ENCODE assay signal across 19 cellular contexts in genomic region chr7:18116661-18117060, GRCh38.
"Had no signal": no experiment of that assay in that cellular context is flagged by ENCODE, and none has a peak within 500 bp of the region (broad histone marks: within the 10 kb centered on the region; RNA-seq: fewer than 3 reads in every experiment).

No MANE protein-coding gene starts in this region.

- H3K9me3 Mint-ChIP-seq: activated naive CD4-positive, alpha-beta T cell treated with anti-CD3 and anti-CD28 coated beads, Interleukin-2, amount 50 U/mL, for 24 hours; natural killer cell; stimulated activated naive B cell treated with anti-CD40 and anti-IgM and Interleukin-4, amounts not matched to agents 10 μg/mL and 1 μg/mL and 100 μg/mL, for 72 hours had no signal

- ATAC-seq: activated CD4-positive, CD25-positive, alpha-beta regulatory T cell treated with anti-CD3 and anti-CD28 coated beads, Interleukin-2, amount 50 U/mL, for 24 hours; heart left ventricle; left lung; natural killer cell; right lobe of liver; stimulated activated naive B cell treated with anti-CD40 and anti-IgM and Interleukin-4, amounts not matched to agents 10 μg/mL and 1 μg/mL and 100 μg/mL, for 72 hours had no signal

- H3K4me1 Mint-ChIP-seq: activated naive CD4-positive, alpha-beta T cell treated with anti-CD3 and anti-CD28 coated beads, Interleukin-2, amount 50 U/mL, for 24 hours; natural killer cell; stimulated activated naive B cell treated with anti-CD40 and anti-IgM and Interleukin-4, amounts not matched to agents 10 μg/mL and 1 μg/mL and 100 μg/mL, for 72 hours had no signal

- H3K36me3 Mint-ChIP-seq: activated naive CD4-positive, alpha-beta T cell treated with anti-CD3 and anti-CD28 coated beads, Interleukin-2, amount 50 U/mL, for 24 hours; natural killer cell; stimulated activated naive B cell treated with anti-CD40 and anti-IgM and Interleukin-4, amounts not matched to agents 10 μg/mL and 1 μg/mL and 100 μg/mL, for 72 hours had no signal

- H3K27me3 Mint-ChIP-seq: progenitor cell of endocrine pancreas had no signal

- H3K27ac ChIP-seq: breast epithelium, dorsolateral prefrontal cortex, esophagus muscularis mucosa, heart left ventricle, left lung, right lobe of liver had no signal

- H3K4me1 ChIP-seq: breast epithelium, heart left ventricle, left lung, right lobe of liver had no signal

- FAIRE-seq: frontal cortex, keratinocyte, TTC549 had no signal

- H3K27me3 ChIP-seq: breast epithelium, dorsolateral prefrontal cortex, esophagus muscularis mucosa, heart left ventricle, left lung, right lobe of liver had no signal

- H3K27ac Mint-ChIP-seq: activated naive CD4-positive, alpha-beta T cell treated with anti-CD3 and anti-CD28 coated beads, Interleukin-2, amount 50 U/mL, for 24 hours; natural killer cell; progenitor cell of endocrine pancreas; stimulated activated naive B cell treated with anti-CD40 and anti-IgM and Interleukin-4, amounts not matched to agents 10 μg/mL and 1 μg/mL and 100 μg/mL, for 72 hours had no signal

- DNase-seq: activated CD4-positive, alpha-beta T cell treated with anti-CD3 and anti-CD28 coated beads, Interleukin-2, amount 50 U/mL, for 4 hours; activated effector memory CD4-positive, alpha-beta T cell treated with Interleukin-2 at 50 U/mL for 16 hours; activated T-cell treated with anti-CD3 and anti-CD28 coated beads, Interleukin-2, amount 50 U/mL, for 1 hour; dorsolateral prefrontal cortex; heart left ventricle; left lung; natural killer cell; right lobe of liver; stimulated activated CD4-positive, alpha-beta T cell treated with anti-CD3 and anti-CD28 coated beads, Interleukin-2, amount 100 ng/mL, for 24 hours; stimulated activated naive B cell treated with anti-CD40 and anti-IgM and Interleukin-4, amounts not matched to agents 10 μg/mL and 1 μg/mL and 100 μg/mL, for 72 hours; T-helper 2 cell had no signal

- H3K4me3 ChIP-seq: breast epithelium, dorsolateral prefrontal cortex, esophagus muscularis mucosa, heart left ventricle, left lung, right lobe of liver had no signal

- H3K36me3 ChIP-seq: breast epithelium, esophagus muscularis mucosa, heart left ventricle, left lung, right lobe of liver had no signal

- H3K4me3 Mint-ChIP-seq: activated naive CD4-positive, alpha-beta T cell treated with anti-CD3 and anti-CD28 coated beads, Interleukin-2, amount 50 U/mL, for 24 hours; natural killer cell; stimulated activated naive B cell treated with anti-CD40 and anti-IgM and Interleukin-4, amounts not matched to agents 10 μg/mL and 1 μg/mL and 100 μg/mL, for 72 hours had no signal

- H3K9me3 ChIP-seq: breast epithelium, esophagus muscularis mucosa, heart left ventricle, left lung, right lobe of liver had no signal
